In the genomic region with DNA sequence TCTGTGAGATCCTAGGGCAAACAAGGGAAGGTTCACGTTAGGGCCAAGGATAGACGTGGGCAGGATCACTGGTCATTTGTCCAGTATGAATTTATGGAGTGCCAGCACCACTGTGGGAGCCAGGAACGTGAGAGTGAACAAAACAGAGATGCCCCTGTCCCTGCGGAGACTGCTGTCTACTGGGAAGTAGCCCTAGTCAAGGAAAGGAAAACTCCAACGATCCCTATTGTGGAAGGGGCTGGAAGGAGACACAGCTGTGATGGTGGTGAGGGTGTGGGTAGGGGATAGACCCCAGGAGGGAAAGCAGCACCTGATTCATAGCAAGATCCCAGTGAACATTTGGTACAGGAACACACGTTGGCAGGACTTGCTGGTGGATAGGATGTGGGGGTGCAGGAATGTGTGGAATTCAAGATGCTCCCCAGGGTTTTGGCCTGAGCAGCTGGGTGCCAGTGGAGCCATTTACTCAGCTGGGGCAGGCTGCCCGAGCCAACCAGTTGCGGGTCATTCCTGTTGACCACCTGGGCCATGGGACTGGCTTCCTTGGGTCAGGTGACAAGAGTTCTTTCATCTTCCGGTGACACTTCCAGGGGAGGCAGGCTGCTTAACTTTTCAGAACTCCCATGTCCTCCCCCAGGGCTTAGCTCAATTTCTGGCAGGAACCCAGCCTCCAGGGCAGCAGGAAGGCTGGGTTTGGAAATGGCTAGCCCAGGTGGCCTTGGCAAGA, we compare ENCODE assay signal across 12 cellular contexts. TPM values are rescaled to one million over a fixed set of nuclear protein-coding genes. Genes with fewer than 3 reads are reported as not detected.
DNase-seq lines count a peak whose midpoint lies in the region; ATAC-seq, FAIRE-seq and TF ChIP-seq lines count a peak whose summit lies in the region.
"Had no signal": no experiment of that assay in that cellular context is flagged by ENCODE, and none has a peak within 500 bp of the region (broad histone marks: within the 10 kb centered on the region; RNA-seq: fewer than 3 reads in every experiment).

No MANE protein-coding gene starts in this region.

- H3K9me3 Mint-ChIP-seq in CD4-positive, CD25-positive, alpha-beta regulatory T cell, result no peaks in the 10 kb centered on the region
- H3K9me3 Mint-ChIP-seq in mesothelial cell of epicardium, result no peaks in the 10 kb centered on the region

- H3K9me3 ChIP-seq in CD4-positive, CD25-positive, alpha-beta regulatory T cell (ENCODE audit: control insufficient read depth in 2 of 2, low read length in 2 of 2), result no peaks in the 10 kb centered on the region
- no peaks in the 10 kb centered on the region for H3K9me3 ChIP-seq in K562 (replicated peaks; ENCODE audit: control insufficient read depth, insufficient read depth, low read depth, low read length)

- no TSS peak for BruUV-seq in K562 (replicated peaks; lab: Mats Ljungman, UMichigan)

- H3K9me1 ChIP-seq in K562 (ENCODE audit: control insufficient read depth, insufficient read depth, low read length), result no peaks in the 10 kb centered on the region

- TF ChIP-seq CTCF in K562 (IDR thresholded peaks at IDR 0.05 in 2 of 3, conservative IDR thresholded peaks at IDR 0.05 in 1 of 3; ENCODE audit: insufficient read depth in 2 of 3, low read depth in 1 of 3, low read length in 3 of 3) (no peak), mesothelial cell of epicardium (IDR thresholded peaks at IDR 0.05; ENCODE audit: unreplicated experiment) (no peak)

- H3K79me2 ChIP-seq in K562 (ENCODE audit: control insufficient read depth, insufficient read depth, low read length), result no peaks in the 10 kb centered on the region; the same call in 2 of the 3 replicates

- H3K4me2 ChIP-seq in K562 (ENCODE audit: insufficient read depth, low read length), result no peak overlapping the region

- H3K27ac ChIP-seq in CD4-positive, CD25-positive, alpha-beta regulatory T cell (ENCODE audit: insufficient read depth, low read length, poor library complexity, severe bottlenecking), result no peak overlapping the region
- H3K27ac ChIP-seq in K562 (ENCODE audit: extremely low read depth, low read depth, low read length), result no peak overlapping the region

- DNase-seq in CD4-positive, CD25-positive, alpha-beta regulatory T cell, result no peak
- DNase-seq in HT1080 (ENCODE audit: low read depth) (peak; percentile 48), K562 (ENCODE audit: extremely low read depth in 1 of 4, low spot score in 3 of 4) (no peak), mesothelial cell of epicardium (ENCODE audit: low spot score in 2 of 2, unreplicated experiment in 2 of 2) (no peak), D341Med (ENCODE audit: low spot score) (no peak), HEK293T (ENCODE audit: extremely low spot score) (no peak)
- DNase-seq: activated T-cell treated with anti-CD3 and anti-CD28 coated beads, Interleukin-2, amount 50 U/mL, for 48 hours; NCI-H1092; small intestine had no signal

- CTCF ChIA-PET in K562 (lab: Yijun Ruan, JAX; ENCODE audit: low intra/inter-chr PET ratio) (no interaction called here), HEK293T (lab: Yijun Ruan, JAX) (interaction anchor here (0.6 to 1.1 kb wide), 4 partner anchors 13 to 681 kb away, joined by 3 read pairs; no protein-coding TSS in a partner anchor)

- H2AFZ ChIP-seq in K562 (ENCODE audit: low read depth, low read length), result peak overlapping the region; percentile 7

- peaks cover under 1% of the 10 kb centered on the region for H3K36me3 ChIP-seq in CD4-positive, CD25-positive, alpha-beta regulatory T cell (ENCODE audit: control insufficient read depth, insufficient read depth, low read length)
- peaks cover 3% of the 10 kb centered on the region; the same call in 1 of the 3 replicates for H3K36me3 ChIP-seq in K562 (ENCODE audit: control insufficient read depth, insufficient read depth, low read length)

- no peaks in the 10 kb centered on the region for H4K20me1 ChIP-seq in K562 (replicated peaks; ENCODE audit: control insufficient read depth, insufficient read depth, low read length)

- intact Hi-C loops in K562 (cut with micrococcal nuclease), result no loop called here

- no peak for TF ChIP-seq EP300 in K562 (IDR thresholded peaks at IDR 0.05; ENCODE audit: low read length)

- peak overlapping the region in 3 of 4 donors; percentile 59 to 89 (median 83) for H3K4me3 Mint-ChIP-seq in CD4-positive, CD25-positive, alpha-beta regulatory T cell
- H3K4me3 Mint-ChIP-seq in mesothelial cell of epicardium, result peak overlapping the region; percentile 83

- FAIRE-seq in K562 (lab: Jason Lieb, UNC), result no peak
- FAIRE-seq: colon, small intestine had no signal

- no peak overlapping the region for H3K9ac ChIP-seq in K562 (ENCODE audit: insufficient read depth in 1 of 2, low read depth in 2 of 2, low read length in 2 of 2)

- no peak for ATAC-seq in CD4-positive, CD25-positive, alpha-beta regulatory T cell (ENCODE audit: low read depth in 2 of 2)
- ATAC-seq in K562, result no peak
- ATAC-seq in HG02678 (IDR thresholded peaks at IDR 0.05; ENCODE audit: unreplicated experiment), result no peak
- ATAC-seq in HG03175 (IDR thresholded peaks at IDR 0.05; ENCODE audit: unreplicated experiment), result no peak

- H3K36me3 Mint-ChIP-seq in CD4-positive, CD25-positive, alpha-beta regulatory T cell, result no peaks in the 10 kb centered on the region
- H3K36me3 Mint-ChIP-seq in mesothelial cell of epicardium, result peaks cover 2% of the 10 kb centered on the region

- no peak for TF ChIP-seq POLR2A in K562 (conservative IDR thresholded peaks at IDR 0.05)

- no peaks in the 10 kb centered on the region for H3K27me3 Mint-ChIP-seq in CD4-positive, CD25-positive, alpha-beta regulatory T cell
- H3K27me3 Mint-ChIP-seq in mesothelial cell of epicardium (ENCODE audit: low read depth), result no peaks in the 10 kb centered on the region

- TF ChIP-seq RAD21 in K562 (CRISPR knock-in tag; conservative IDR thresholded peaks at IDR 0.05 in 1 of 2, IDR thresholded peaks at IDR 0.05 in 1 of 2), result no peak

- H3K4me3 ChIP-seq in CD4-positive, CD25-positive, alpha-beta regulatory T cell (ENCODE audit: low read depth, low read length), result no peak overlapping the region
- H3K4me3 ChIP-seq in K562, result no peak overlapping the region

- peaks cover 0 to 24% (median 9%) of the 10 kb centered on the region in 4 donors for H3K4me1 Mint-ChIP-seq in CD4-positive, CD25-positive, alpha-beta regulatory T cell
- H3K4me1 Mint-ChIP-seq in mesothelial cell of epicardium, result peaks cover 33% of the 10 kb centered on the region

- no peak overlapping the region for H3K27ac Mint-ChIP-seq in CD4-positive, CD25-positive, alpha-beta regulatory T cell
- no peak overlapping the region for H3K27ac Mint-ChIP-seq in mesothelial cell of epicardium

- POLR2A ChIA-PET in K562 (lab: Yijun Ruan, JAX) (interaction anchor here (0.6 to 2.0 kb wide), 7 partner anchors 8 to 1751 kb away, joined by 3 to 9 read pairs (median 4); no protein-coding TSS in a partner anchor), HEK293T (lab: Yijun Ruan, JAX) (interaction anchor here (1.1 to 1.2 kb wide), 2 partner anchors 9 to 33 kb away, joined by 3 to 6 read pairs; no protein-coding TSS in a partner anchor)

- peaks cover 19% of the 10 kb centered on the region for H3K4me1 ChIP-seq in CD4-positive, CD25-positive, alpha-beta regulatory T cell (ENCODE audit: control insufficient read depth, insufficient read depth, low read length, poor library complexity, severe bottlenecking)
- peaks cover 27 to 32% of the 10 kb centered on the region in 2 experiments for H3K4me1 ChIP-seq in K562 (replicated peaks in 1 of 2; ENCODE audit: control insufficient read depth in 2 of 2, insufficient read depth in 2 of 2, low read length in 2 of 2)

- H3K27me3 ChIP-seq in CD4-positive, CD25-positive, alpha-beta regulatory T cell (ENCODE audit: control insufficient read depth, insufficient read depth, low read length), result no peaks in the 10 kb centered on the region
- no peaks in the 10 kb centered on the region for H3K27me3 ChIP-seq in K562 (ENCODE audit: control insufficient read depth in 2 of 2, insufficient read depth in 2 of 2, low read length in 2 of 2)

- WGBS in K562 (ENCODE audit: insufficient coverage, low coverage, missing lambda C conversion rate), result 50% methylated on average over 9 of the region's 9 CpGs

- in situ Hi-C loops in K562 (cut with MboI), result no loop called here

RNA-seq across cellular contexts. Expression of gene ATP13A2, which starts 1.2 kb away (rescaled TPM):
- 41.7 TPM for total RNA-seq in CD4-positive, CD25-positive, alpha-beta regulatory T cell
- 10 to 100 TPM; 29.7 to 33.8 (median 31.6) TPM for polyA plus RNA-seq in CD4-positive, CD25-positive, alpha-beta regulatory T cell
- 34.8 and 46.9 TPM in 2 replicates for total RNA-seq in HT1080 (2014; rRNA removed; shearing (Covaris generic))
- 46.6 and 48.5 TPM in 2 replicates for polyA plus RNA-seq in HT1080 (2015; cell fraction: cytosol; rRNA removed)
- 34.2 and 46.5 TPM in 2 replicates for polyA plus RNA-seq in HT1080 (2015; cell fraction: nucleus; rRNA removed)
- total RNA-seq in K562 (2011; cell fraction: chromatin; rRNA removed; ENCODE audit: low replicate concordance), result 34.5 and 126 TPM in 2 replicates
- 139 and 151 TPM in 2 replicates for total RNA-seq in K562 (2011; cell fraction: nucleolus; rRNA removed)
- total RNA-seq in K562 (2011; cell fraction: nucleoplasm; rRNA removed), result 86.6 and 104 TPM in 2 replicates
- total RNA-seq in K562 (2014; rRNA removed) (23.9 and 40.2 TPM in 2 replicates), K562 (2014; rRNA removed; fragmentation: Illumina TruSeq; extraction: Trizol) (7.8 and 9.9 TPM in 2 replicates), K562 (2015; rRNA removed; fragmentation: Illumina TruSeq; extraction: Trizol) (15.5 and 16.3 TPM in 2 replicates), K562 (2021) (48.3 and 56.3 TPM in 2 replicates), mesothelial cell of epicardium (54.2 to 57.8 TPM (median 56.9 TPM) in 3 replicates)
- polyA plus RNA-seq in K562 (2011; rRNA removed) (10.5 and 27.2 TPM in 2 replicates), K562 (2014; fragmentation: Illumina TruSeq; extraction: Trizol) (22.0 and 35.5 TPM in 2 replicates), K562 (2014; fragmentation: Nextera tagmentation; extraction: Ambion mirVana) (under 1 TPM; 0.36 to 0.45 TPM), K562 (2014; rRNA removed) (26.3 and 28.5 TPM in 2 replicates)
- 21.9 and 44.0 TPM in 2 replicates for polyA plus RNA-seq in K562 (2011; cell fraction: cytosol; rRNA removed)
- 38.6 and 63.9 TPM in 2 replicates for polyA plus RNA-seq in K562 (2011; cell fraction: nucleus; rRNA removed)
- 38.5 and 53.3 TPM in 2 replicates for polyA plus RNA-seq in K562 (2012)
- 27.1 and 30.6 TPM in 2 replicates for polyA minus RNA-seq in K562 (2011; rRNA and poly(A)+ RNA removed)
- polyA minus RNA-seq in K562 (2011; cell fraction: cytosol; rRNA and poly(A)+ RNA removed), result 65.7 and 89.6 TPM in 2 replicates
- 19.0 and 32.7 TPM in 2 replicates for polyA minus RNA-seq in K562 (2011; cell fraction: nucleus; rRNA and poly(A)+ RNA removed)

RNA-seq across cellular contexts. Expression of gene MFAP2, which starts 32.5 kb away (rescaled TPM):
- not detected for total RNA-seq in CD4-positive, CD25-positive, alpha-beta regulatory T cell
- polyA plus RNA-seq in CD4-positive, CD25-positive, alpha-beta regulatory T cell, result not detected
- total RNA-seq in HT1080 (2014; rRNA removed; shearing (Covaris generic)), result not detected in 2 replicates
- polyA plus RNA-seq in HT1080 (2015; cell fraction: cytosol; rRNA removed), result 0.09 and 1.2 TPM in 2 replicates
- polyA plus RNA-seq in HT1080 (2015; cell fraction: nucleus; rRNA removed), result 0.66 and 1.3 TPM in 2 replicates
- not detected in 2 replicates for total RNA-seq in K562 (2011; cell fraction: chromatin; rRNA removed; ENCODE audit: low replicate concordance)
- not detected in 2 replicates for total RNA-seq in K562 (2011; cell fraction: nucleolus; rRNA removed)
- not detected in 2 replicates for total RNA-seq in K562 (2011; cell fraction: nucleoplasm; rRNA removed)
- not detected in 2 replicates for total RNA-seq in K562 (2014; rRNA removed)
- total RNA-seq in K562 (2014; rRNA removed; fragmentation: Illumina TruSeq; extraction: Trizol), result not detected in 2 replicates
- total RNA-seq in K562 (2015; rRNA removed; fragmentation: Illumina TruSeq; extraction: Trizol), result not detected in 2 replicates
- total RNA-seq in K562 (2021), result 0.31 TPM in 1 of 2 replicates, not detected in the other
- not detected in 2 replicates for polyA plus RNA-seq in K562 (2011; rRNA removed)
- polyA plus RNA-seq in K562 (2011; cell fraction: cytosol; rRNA removed), result not detected in 2 replicates
- 0.30 TPM in 1 of 2 replicates, not detected in the other for polyA plus RNA-seq in K562 (2011; cell fraction: nucleus; rRNA removed)
- not detected in 2 replicates for polyA plus RNA-seq in K562 (2012)
- 0.18 TPM in 1 of 2 replicates, not detected in the other for polyA plus RNA-seq in K562 (2014; fragmentation: Illumina TruSeq; extraction: Trizol)
- polyA plus RNA-seq in K562 (2014; fragmentation: Nextera tagmentation; extraction: Ambion mirVana), result not detected
- polyA plus RNA-seq in K562 (2014; rRNA removed), result not detected in 2 replicates
- polyA minus RNA-seq in K562 (2011; rRNA and poly(A)+ RNA removed), result not detected in 2 replicates
- polyA minus RNA-seq in K562 (2011; cell fraction: cytosol; rRNA and poly(A)+ RNA removed), result not detected in 2 replicates
- polyA minus RNA-seq in K562 (2011; cell fraction: nucleus; rRNA and poly(A)+ RNA removed), result not detected in 2 replicates
- 445 to 466 TPM (median 459 TPM) in 3 replicates for total RNA-seq in mesothelial cell of epicardium

RNA-seq across cellular contexts. Expression of gene SDHB, which starts 40.9 kb away (rescaled TPM):
- 65.5 TPM for total RNA-seq in CD4-positive, CD25-positive, alpha-beta regulatory T cell
- polyA plus RNA-seq in CD4-positive, CD25-positive, alpha-beta regulatory T cell, result 100 to 1,000 TPM; 139 to 207 (median 171) TPM
- 292 and 299 TPM in 2 replicates for total RNA-seq in HT1080 (2014; rRNA removed; shearing (Covaris generic))
- polyA plus RNA-seq in HT1080 (2015; cell fraction: cytosol; rRNA removed), result 188 and 193 TPM in 2 replicates
- 108 and 113 TPM in 2 replicates for polyA plus RNA-seq in HT1080 (2015; cell fraction: nucleus; rRNA removed)
- 91.4 and 102 TPM in 2 replicates for total RNA-seq in K562 (2011; cell fraction: chromatin; rRNA removed; ENCODE audit: low replicate concordance)
- 89.1 and 94.7 TPM in 2 replicates for total RNA-seq in K562 (2011; cell fraction: nucleolus; rRNA removed)
- 110 and 139 TPM in 2 replicates for total RNA-seq in K562 (2011; cell fraction: nucleoplasm; rRNA removed)
- 351 and 360 TPM in 2 replicates for total RNA-seq in K562 (2014; rRNA removed)
- 396 and 465 TPM in 2 replicates for total RNA-seq in K562 (2014; rRNA removed; fragmentation: Illumina TruSeq; extraction: Trizol)
- total RNA-seq in K562 (2015; rRNA removed; fragmentation: Illumina TruSeq; extraction: Trizol), result 365 and 377 TPM in 2 replicates
- total RNA-seq in K562 (2021), result 263 and 299 TPM in 2 replicates
- polyA plus RNA-seq in K562 (2011; rRNA removed), result 453 and 554 TPM in 2 replicates
- polyA plus RNA-seq in K562 (2011; cell fraction: cytosol; rRNA removed), result 249 and 308 TPM in 2 replicates
- 138 and 220 TPM in 2 replicates for polyA plus RNA-seq in K562 (2011; cell fraction: nucleus; rRNA removed)
- polyA plus RNA-seq in K562 (2012), result 229 and 275 TPM in 2 replicates
- 373 and 453 TPM in 2 replicates for polyA plus RNA-seq in K562 (2014; fragmentation: Illumina TruSeq; extraction: Trizol)
- polyA plus RNA-seq in K562 (2014; fragmentation: Nextera tagmentation; extraction: Ambion mirVana), result 100 to 1,000 TPM; 207 to 339 TPM
- 390 and 400 TPM in 2 replicates for polyA plus RNA-seq in K562 (2014; rRNA removed)
- 703 TPM in 2 replicates for polyA minus RNA-seq in K562 (2011; rRNA and poly(A)+ RNA removed)
- 133 and 188 TPM in 2 replicates for polyA minus RNA-seq in K562 (2011; cell fraction: cytosol; rRNA and poly(A)+ RNA removed)
- polyA minus RNA-seq in K562 (2011; cell fraction: nucleus; rRNA and poly(A)+ RNA removed), result 40.4 and 84.2 TPM in 2 replicates
- total RNA-seq in mesothelial cell of epicardium, result 43.3 to 48.5 TPM (median 46.5 TPM) in 3 replicates

Comparison
In these comparisons a context has a peak if more than half of its experiments do, and no peak if none do; other contexts are left out.
1. RNA of gene MFAP2, which starts 32.5 kb away (total RNA-seq): 445 to 466 TPM in mesothelial cell of epicardium; not detected in HT1080, not detected in CD4-positive, CD25-positive, alpha-beta regulatory T cell (single experiment) and 0.31 TPM in K562; every median in the first group is over 100 times any median in the second.